ENCODE assay signal across 8 cellular contexts in genomic region chr6:30013296-30013922, GRCh38. TPM values are rescaled to one million over a fixed set of nuclear protein-coding genes. Genes with fewer than 3 reads are reported as not detected.
DNase-seq lines count a peak whose midpoint lies in the region; ATAC-seq, FAIRE-seq and TF ChIP-seq lines count a peak whose summit lies in the region.

No MANE protein-coding gene starts in this region.

- peak; percentile 65 for ATAC-seq in Right ventricle myocardium superior (ENCODE audit: poor library complexity)
- ATAC-seq in GM19395 (IDR thresholded peaks at IDR 0.05; ENCODE audit: unreplicated experiment) = no peak
- no peak for ATAC-seq in GM18505 (IDR thresholded peaks at IDR 0.05; ENCODE audit: unreplicated experiment)

- H3K4me1 ChIP-seq in Peyer's patch = no peaks in the 10 kb centered on the region

- H3K27me3 ChIP-seq in Peyer's patch (no peaks in the 10 kb centered on the region), bronchial epithelial cell (ENCODE audit: control insufficient read depth, insufficient read depth, low read length) (peaks cover 5% of the 10 kb centered on the region)

- no peaks in the 10 kb centered on the region for H3K36me3 ChIP-seq in Peyer's patch
- peaks cover 1% of the 10 kb centered on the region for H3K36me3 ChIP-seq in bronchial epithelial cell (ENCODE audit: control insufficient read depth, insufficient read depth, low read length)

- no peaks in the 10 kb centered on the region for H3K9me3 ChIP-seq in Peyer's patch

- DNase-seq in Right ventricle myocardium superior (no peak), cardiac septum (ENCODE audit: low spot score) (no peak), Peyer's patch (no peak), bronchial epithelial cell (ENCODE audit: low read depth) (no peak), lung microvascular endothelial cell (ENCODE audit: low read depth in 2 of 2) (peak; percentile 9 to 42), HCEC 1CT (no peak)

- intact Hi-C loops in Right ventricle myocardium superior (cut with DNase I) (loop anchor here (2.0 to 10.0 kb wide), 2 partner anchors 165 to 309 kb away; no protein-coding TSS in a partner anchor), cardiac septum (cut with DNase I) (loop anchor here (1.0 kb wide), 1 partner anchor 165 kb away; no protein-coding TSS in a partner anchor)

- no peak overlapping the region for H3K4me3 ChIP-seq in Peyer's patch
- H3K4me3 ChIP-seq in bronchial epithelial cell (ENCODE audit: low read depth, low read length) = no peak overlapping the region

- peak in 4 of 6 experiments; percentile 32 to 92 (median 67) for TF ChIP-seq CTCF in Peyer's patch (IDR thresholded peaks at IDR 0.05)
- peak; percentile 84 for TF ChIP-seq CTCF in bronchial epithelial cell (IDR thresholded peaks at IDR 0.05; ENCODE audit: insufficient read depth, low read length, severe bottlenecking)

- TF ChIP-seq POLR2A in Peyer's patch (IDR thresholded peaks at IDR 0.05) = no peak
- TF ChIP-seq POLR2A in GM18505 (IDR thresholded peaks at IDR 0.05; ENCODE audit: borderline replicate concordance, extremely low read depth, insufficient read depth, insufficient read length) = no peak

- FAIRE-seq in bronchial epithelial cell (lab: Jason Lieb, UNC) = no peak

- no peak overlapping the region for H3K27ac ChIP-seq in Peyer's patch

RNA-seq across cellular contexts. Expression of gene POLR1H, which starts 47.7 kb away (rescaled TPM):
- total RNA-seq in Right ventricle myocardium superior = 12.2 TPM
- 15.5 TPM for total RNA-seq in cardiac septum
- 10 to 100 TPM; 22.8 to 33.8 (median 27.5) TPM for total RNA-seq in Peyer's patch
- 49.0 and 62.1 TPM in 2 replicates for total RNA-seq in bronchial epithelial cell
- 31.9 and 32.7 TPM in 2 replicates for total RNA-seq in lung microvascular endothelial cell

RNA-seq across cellular contexts. Expression of gene PPP1R11, which starts 53.6 kb away (rescaled TPM):
- 40.9 TPM for total RNA-seq in Right ventricle myocardium superior
- 41.4 TPM for total RNA-seq in cardiac septum
- total RNA-seq in Peyer's patch = 10 to 100 TPM; 44.6 to 75.7 (median 58.6) TPM
- 19.0 and 23.4 TPM in 2 replicates for total RNA-seq in bronchial epithelial cell
- 7.8 and 12.3 TPM in 2 replicates for total RNA-seq in lung microvascular endothelial cell

Comparison
In these comparisons a context has a peak if more than half of its experiments do, and no peak if none do; other contexts are left out.
1. DNase-seq: peak in lung microvascular endothelial cell (2 of 2); none in Right ventricle myocardium superior (single experiment), cardiac septum (single experiment), Peyer's patch (0 of 3), bronchial epithelial cell (single experiment) and HCEC 1CT (single experiment).